1 cellular context compared by ENCODE assay signal in genomic region chr2:24792542-24792873, GRCh38.
TF ChIP-seq lines count a peak whose summit lies in the region.

No MANE protein-coding gene starts in this region.

TF ChIP-seq in K562, 482 proteins besides CTCF, POLR2A, EP300 and RAD21 (continues in another document):
- TF ChIP-seq, protein P1, sequence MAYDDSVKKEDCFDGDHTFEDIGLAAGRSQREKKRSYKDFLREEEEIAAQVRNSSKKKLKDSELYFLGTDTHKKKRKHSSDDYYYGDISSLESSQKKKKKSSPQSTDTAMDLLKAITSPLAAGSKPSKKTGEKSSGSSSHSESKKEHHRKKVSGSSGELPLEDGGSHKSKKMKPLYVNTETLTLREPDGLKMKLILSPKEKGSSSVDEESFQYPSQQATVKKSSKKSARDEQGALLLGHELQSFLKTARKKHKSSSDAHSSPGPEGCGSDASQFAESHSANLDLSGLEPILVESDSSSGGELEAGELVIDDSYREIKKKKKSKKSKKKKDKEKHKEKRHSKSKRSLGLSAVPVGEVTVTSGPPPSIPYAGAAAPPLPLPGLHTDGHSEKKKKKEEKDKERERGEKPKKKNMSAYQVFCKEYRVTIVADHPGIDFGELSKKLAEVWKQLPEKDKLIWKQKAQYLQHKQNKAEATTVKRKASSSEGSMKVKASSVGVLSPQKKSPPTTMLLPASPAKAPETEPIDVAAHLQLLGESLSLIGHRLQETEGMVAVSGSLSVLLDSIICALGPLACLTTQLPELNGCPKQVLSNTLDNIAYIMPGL (CRISPR knock-in tag; IDR thresholded peaks at IDR 0.05), result no peak
- no peak for TF ChIP-seq TAF15 (IDR thresholded peaks at IDR 0.05; ENCODE audit: low read depth, low read length)
- no peak for TF ChIP-seq XRCC4 (IDR thresholded peaks at IDR 0.05; ENCODE audit: extremely low read depth, insufficient read depth, insufficient read length)
- peak; percentile 36; the same call in 1 of the 2 replicates for TF ChIP-seq ZBTB40 (IDR thresholded peaks at IDR 0.05)
- TF ChIP-seq ZBTB40 (CRISPR knock-in tag; IDR thresholded peaks at IDR 0.05), result no peak
- TF ChIP-seq ADNP (tag; IDR thresholded peaks at IDR 0.05), result 0 out of 2 replicates have a peak, but pooled peaks have one; percentile 33
- TF ChIP-seq ZNF408 (CRISPR knock-in tag; IDR thresholded peaks at IDR 0.05; ENCODE audit: low read depth), result no peak
- no peak for TF ChIP-seq ZNF274 (IDR thresholded peaks at IDR 0.05; ENCODE audit: borderline replicate concordance, low read depth, low read length)
- TF ChIP-seq RBM39 (optimal IDR thresholded peaks at IDR 0.05; ENCODE audit: low read depth, low read length), result peak; percentile 8
- TF ChIP-seq GTF2B (IDR thresholded peaks at IDR 0.05; ENCODE audit: extremely low read depth, insufficient read length), result no peak
- 0 out of 2 replicates have a peak, but pooled peaks have one; percentile 9 for TF ChIP-seq SMARCA5 (IDR thresholded peaks at IDR 0.05)
- no peak for TF ChIP-seq DLX4 (CRISPR knock-in tag; IDR thresholded peaks at IDR 0.05)
- TF ChIP-seq, protein P2, sequence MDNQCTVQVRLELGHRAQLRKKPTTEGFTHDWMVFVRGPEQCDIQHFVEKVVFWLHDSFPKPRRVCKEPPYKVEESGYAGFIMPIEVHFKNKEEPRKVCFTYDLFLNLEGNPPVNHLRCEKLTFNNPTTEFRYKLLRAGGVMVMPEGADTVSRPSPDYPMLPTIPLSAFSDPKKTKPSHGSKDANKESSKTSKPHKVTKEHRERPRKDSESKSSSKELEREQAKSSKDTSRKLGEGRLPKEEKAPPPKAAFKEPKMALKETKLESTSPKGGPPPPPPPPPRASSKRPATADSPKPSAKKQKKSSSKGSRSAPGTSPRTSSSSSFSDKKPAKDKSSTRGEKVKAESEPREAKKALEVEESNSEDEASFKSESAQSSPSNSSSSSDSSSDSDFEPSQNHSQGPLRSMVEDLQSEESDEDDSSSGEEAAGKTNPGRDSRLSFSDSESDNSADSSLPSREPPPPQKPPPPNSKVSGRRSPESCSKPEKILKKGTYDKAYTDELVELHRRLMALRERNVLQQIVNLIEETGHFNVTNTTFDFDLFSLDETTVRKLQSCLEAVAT (IDR thresholded peaks at IDR 0.05), result no peak
- no peak for TF ChIP-seq PML (IDR thresholded peaks at IDR 0.05; ENCODE audit: low read length)
- 0 out of 2 replicates have a peak, but pooled peaks have one; percentile 4 for TF ChIP-seq AFF4 (CRISPR knock-in tag; IDR thresholded peaks at IDR 0.05)
- no peak for TF ChIP-seq SAP30 (IDR thresholded peaks at IDR 0.05; ENCODE audit: borderline replicate concordance, insufficient read depth, low read depth, low read length, poor library complexity, severe bottlenecking)
- TF ChIP-seq, protein P3, sequence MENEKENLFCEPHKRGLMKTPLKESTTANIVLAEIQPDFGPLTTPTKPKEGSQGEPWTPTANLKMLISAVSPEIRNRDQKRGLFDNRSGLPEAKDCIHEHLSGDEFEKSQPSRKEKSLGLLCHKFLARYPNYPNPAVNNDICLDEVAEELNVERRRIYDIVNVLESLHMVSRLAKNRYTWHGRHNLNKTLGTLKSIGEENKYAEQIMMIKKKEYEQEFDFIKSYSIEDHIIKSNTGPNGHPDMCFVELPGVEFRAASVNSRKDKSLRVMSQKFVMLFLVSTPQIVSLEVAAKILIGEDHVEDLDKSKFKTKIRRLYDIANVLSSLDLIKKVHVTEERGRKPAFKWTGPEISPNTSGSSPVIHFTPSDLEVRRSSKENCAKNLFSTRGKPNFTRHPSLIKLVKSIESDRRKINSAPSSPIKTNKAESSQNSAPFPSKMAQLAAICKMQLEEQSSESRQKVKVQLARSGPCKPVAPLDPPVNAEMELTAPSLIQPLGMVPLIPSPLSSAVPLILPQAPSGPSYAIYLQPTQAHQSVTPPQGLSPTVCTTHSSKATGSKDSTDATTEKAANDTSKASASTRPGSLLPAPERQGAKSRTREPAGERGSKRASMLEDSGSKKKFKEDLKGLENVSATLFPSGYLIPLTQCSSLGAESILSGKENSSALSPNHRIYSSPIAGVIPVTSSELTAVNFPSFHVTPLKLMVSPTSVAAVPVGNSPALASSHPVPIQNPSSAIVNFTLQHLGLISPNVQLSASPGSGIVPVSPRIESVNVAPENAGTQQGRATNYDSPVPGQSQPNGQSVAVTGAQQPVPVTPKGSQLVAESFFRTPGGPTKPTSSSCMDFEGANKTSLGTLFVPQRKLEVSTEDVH (IDR thresholded peaks at IDR 0.05; ENCODE audit: low read depth, partially characterized antibody), result no peak
- TF ChIP-seq ATF7 (IDR thresholded peaks at IDR 0.05), result no peak
- no peak for TF ChIP-seq NR2C1 (IDR thresholded peaks at IDR 0.05)
- TF ChIP-seq NR2C1 (tag; IDR thresholded peaks at IDR 0.05), result 0 out of 2 replicates have a peak, but pooled peaks have one; percentile 10
- no peak for TF ChIP-seq FIP1L1 (IDR thresholded peaks at IDR 0.05; ENCODE audit: low read depth, low read length, poor library complexity, severe bottlenecking)
- TF ChIP-seq ZNF561 (CRISPR knock-in tag; conservative IDR thresholded peaks at IDR 0.05), result no peak
- TF ChIP-seq, protein P4, sequence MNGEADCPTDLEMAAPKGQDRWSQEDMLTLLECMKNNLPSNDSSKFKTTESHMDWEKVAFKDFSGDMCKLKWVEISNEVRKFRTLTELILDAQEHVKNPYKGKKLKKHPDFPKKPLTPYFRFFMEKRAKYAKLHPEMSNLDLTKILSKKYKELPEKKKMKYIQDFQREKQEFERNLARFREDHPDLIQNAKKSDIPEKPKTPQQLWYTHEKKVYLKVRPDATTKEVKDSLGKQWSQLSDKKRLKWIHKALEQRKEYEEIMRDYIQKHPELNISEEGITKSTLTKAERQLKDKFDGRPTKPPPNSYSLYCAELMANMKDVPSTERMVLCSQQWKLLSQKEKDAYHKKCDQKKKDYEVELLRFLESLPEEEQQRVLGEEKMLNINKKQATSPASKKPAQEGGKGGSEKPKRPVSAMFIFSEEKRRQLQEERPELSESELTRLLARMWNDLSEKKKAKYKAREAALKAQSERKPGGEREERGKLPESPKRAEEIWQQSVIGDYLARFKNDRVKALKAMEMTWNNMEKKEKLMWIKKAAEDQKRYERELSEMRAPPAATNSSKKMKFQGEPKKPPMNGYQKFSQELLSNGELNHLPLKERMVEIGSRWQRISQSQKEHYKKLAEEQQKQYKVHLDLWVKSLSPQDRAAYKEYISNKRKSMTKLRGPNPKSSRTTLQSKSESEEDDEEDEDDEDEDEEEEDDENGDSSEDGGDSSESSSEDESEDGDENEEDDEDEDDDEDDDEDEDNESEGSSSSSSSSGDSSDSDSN (IDR thresholded peaks at IDR 0.05; ENCODE audit: borderline replicate concordance in 1 of 2, low read depth in 2 of 2, low read length in 2 of 2), result no peak
- no peak for TF ChIP-seq KHSRP (IDR thresholded peaks at IDR 0.05)
- TF ChIP-seq POLR2H (tag; IDR thresholded peaks at IDR 0.05; ENCODE audit: low read depth), result no peak
- no peak for TF ChIP-seq IRF2 (CRISPR knock-in tag; IDR thresholded peaks at IDR 0.05)
- TF ChIP-seq GTF2E2 (tag; IDR thresholded peaks at IDR 0.05), result no peak
- 0 out of 2 replicates have a peak, but pooled peaks have one; percentile 19 for TF ChIP-seq SMARCC2 (IDR thresholded peaks at IDR 0.05; ENCODE audit: low read depth)
- TF ChIP-seq, protein P5, sequence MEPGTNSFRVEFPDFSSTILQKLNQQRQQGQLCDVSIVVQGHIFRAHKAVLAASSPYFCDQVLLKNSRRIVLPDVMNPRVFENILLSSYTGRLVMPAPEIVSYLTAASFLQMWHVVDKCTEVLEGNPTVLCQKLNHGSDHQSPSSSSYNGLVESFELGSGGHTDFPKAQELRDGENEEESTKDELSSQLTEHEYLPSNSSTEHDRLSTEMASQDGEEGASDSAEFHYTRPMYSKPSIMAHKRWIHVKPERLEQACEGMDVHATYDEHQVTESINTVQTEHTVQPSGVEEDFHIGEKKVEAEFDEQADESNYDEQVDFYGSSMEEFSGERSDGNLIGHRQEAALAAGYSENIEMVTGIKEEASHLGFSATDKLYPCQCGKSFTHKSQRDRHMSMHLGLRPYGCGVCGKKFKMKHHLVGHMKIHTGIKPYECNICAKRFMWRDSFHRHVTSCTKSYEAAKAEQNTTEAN (CRISPR knock-in tag; IDR thresholded peaks at IDR 0.05), result 0 out of 2 replicates have a peak, but pooled peaks have one; percentile 47
- TF ChIP-seq HMG20B (CRISPR knock-in tag; IDR thresholded peaks at IDR 0.05), result no peak
- TF ChIP-seq TCF7 (IDR thresholded peaks at IDR 0.05; ENCODE audit: borderline replicate concordance), result no peak
- peak; percentile 60; the same call in 1 of the 2 replicates for TF ChIP-seq MIER1 (IDR thresholded peaks at IDR 0.05; ENCODE audit: low read depth)
